Comparison of ENCODE assay signal across 8 cellular contexts in genomic region chr1:244322791-244323521, GRCh38.
DNase-seq lines count a peak whose midpoint lies in the region; ATAC-seq and TF ChIP-seq lines count a peak whose summit lies in the region.

No MANE protein-coding gene starts in this region.

- H3K4me1 Mint-ChIP-seq in stimulated activated effector memory CD8-positive, alpha-beta T cell treated with anti-CD3 and anti-CD28 coated beads, Interleukin-12 subunit alpha, Interleukin-12 subunit beta, amount 100 ng/mL, for 72 hours, result peaks cover 69% of the 10 kb centered on the region

- in situ Hi-C loops in astrocyte of the spinal cord (cut with HindIII; ENCODE audit: low sequenced_read_pairs), result no loop called here

- H3K4me3 ChIP-seq in astrocyte of the spinal cord (ENCODE audit: low read depth, low read length), result no peak overlapping the region

- H3K4me3 Mint-ChIP-seq in stimulated activated effector memory CD8-positive, alpha-beta T cell treated with anti-CD3 and anti-CD28 coated beads, Interleukin-12 subunit alpha, Interleukin-12 subunit beta, amount 100 ng/mL, for 72 hours, result peak overlapping the region; percentile 79

- DNase-seq in ELF-1 (ENCODE audit: low read depth, low spot score), result peak; percentile 58
- peak; percentile 86 for DNase-seq in NCI-H226
- peak; percentile 96 for DNase-seq in astrocyte of the spinal cord (ENCODE audit: low read depth, low spot score)
- peak; percentile 54 for DNase-seq in iPS DF 19.7 (ENCODE audit: low read depth, low spot score)
- DNase-seq in stimulated activated effector memory CD8-positive, alpha-beta T cell treated with anti-CD3 and anti-CD28 coated beads, Interleukin-12 subunit alpha, Interleukin-12 subunit beta, amount 100 ng/mL, for 72 hours (ENCODE audit: low spot score in 2 of 2), result no peak
- DNase-seq in NAMALWA (ENCODE audit: low spot score), result no peak

- H3K27ac Mint-ChIP-seq in stimulated activated effector memory CD8-positive, alpha-beta T cell treated with anti-CD3 and anti-CD28 coated beads, Interleukin-12 subunit alpha, Interleukin-12 subunit beta, amount 100 ng/mL, for 72 hours, result peak overlapping the region; percentile 97

- TF ChIP-seq CTCF in astrocyte of the spinal cord (IDR thresholded peaks at IDR 0.05; ENCODE audit: low read depth, low read length), result no peak

- ATAC-seq in stimulated activated effector memory CD8-positive, alpha-beta T cell treated with anti-CD3 and anti-CD28 coated beads, Interleukin-12 subunit alpha, Interleukin-12 subunit beta, amount 100 ng/mL, for 72 hours, result peak; percentile 60
- ATAC-seq in HG02840 (IDR thresholded peaks at IDR 0.05; ENCODE audit: low FRiP score, unreplicated experiment), result no peak
- ATAC-seq in GM21717 (IDR thresholded peaks at IDR 0.05; ENCODE audit: unreplicated experiment), result no peak

- peaks cover 36% of the 10 kb centered on the region for H3K36me3 Mint-ChIP-seq in stimulated activated effector memory CD8-positive, alpha-beta T cell treated with anti-CD3 and anti-CD28 coated beads, Interleukin-12 subunit alpha, Interleukin-12 subunit beta, amount 100 ng/mL, for 72 hours

- H3K9me3 Mint-ChIP-seq in stimulated activated effector memory CD8-positive, alpha-beta T cell treated with anti-CD3 and anti-CD28 coated beads, Interleukin-12 subunit alpha, Interleukin-12 subunit beta, amount 100 ng/mL, for 72 hours, result no peaks in the 10 kb centered on the region

Comparison
In these comparisons a context has a peak if more than half of its experiments do, and no peak if none do; other contexts are left out.
1. DNase-seq: peak in ELF-1 (single experiment), NCI-H226 (single experiment), astrocyte of the spinal cord (single experiment) and iPS DF 19.7 (single experiment); none in stimulated activated effector memory CD8-positive, alpha-beta T cell treated with anti-CD3 and anti-CD28 coated beads, Interleukin-12 subunit alpha, Interleukin-12 subunit beta, amount 100 ng/mL, for 72 hours (0 of 2) and NAMALWA (single experiment).